18 cellular contexts compared by ENCODE assay signal in genomic region chr1:226019550-226019949, GRCh38. TPM values are rescaled to one million over a fixed set of nuclear protein-coding genes. Genes with fewer than 3 reads are reported as not detected.
A peak's percentile ranks its signal among the peaks of the same experiment; 100 is the strongest.
DNase-seq lines count a peak whose midpoint lies in the region; ATAC-seq and FAIRE-seq lines count a peak whose summit lies in the region.
"Had no signal": no experiment of that assay in that cellular context is flagged by ENCODE, and none has a peak within 500 bp of the region (broad histone marks: within the 10 kb centered on the region; RNA-seq: fewer than 3 reads in every experiment).

No MANE protein-coding gene starts in this region.

- H3K27me3 ChIP-seq in small intestine (ENCODE audit: control insufficient read depth in 2 of 2, insufficient read depth in 2 of 2, low read length in 2 of 2): no peaks in the 10 kb centered on the region
- H3K27me3 ChIP-seq: MG63 had no signal

- no peaks in the 10 kb centered on the region for H3K36me3 ChIP-seq in small intestine (ENCODE audit: control insufficient read depth in 2 of 2, insufficient read depth in 2 of 2, low read length in 2 of 2)
- H3K36me3 ChIP-seq: MG63 had no signal

- DNase-seq in NCI-H1417 (lab: John Stamatoyannopoulos, UW) (peak; percentile 3 to 63 (median 18)), NCI-H1417 treated with DMSO at 0.1 percent for 48 hours (lab: John Stamatoyannopoulos, UW) (no peak), NCI-H2029 (lab: John Stamatoyannopoulos, UW) (peak; percentile 56), NCI-H69 (lab: John Stamatoyannopoulos, UW) (peak; percentile 69), small intestine (peak; percentile 53), left cardiac atrium (no peak), putamen (ENCODE audit: low spot score) (no peak), COLO668 (lab: John Stamatoyannopoulos, UW; ENCODE audit: unreplicated experiment) (no peak)
- DNase-seq: C1 segment of cervical spinal cord, Caco-2, MG63, NCI-H1694, NCI-H748 treated with DMSO at 0.1 percent for 48 hours, SHP77 had no signal

- WGBS in small intestine, 3 donors: 17 to 71% (median 54%) methylated on average over 1 of the region's 1 CpG

- ATAC-seq in left cardiac atrium: no peak
- ATAC-seq: SK-N-SH treated with all-trans-retinoic acid at 6 μM for 48 hours had no signal

- intact Hi-C loops in left cardiac atrium (cut with DNase I): no loop called here

- no peak overlapping the region for H3K4me3 ChIP-seq in small intestine (ENCODE audit: low read depth in 1 of 2, low read length in 2 of 2)
- H3K4me3 ChIP-seq: MG63 had no signal

- FAIRE-seq in small intestine (lab: Jason Lieb, UNC): no peak
- FAIRE-seq: H1, RCC 7860 had no signal

- peak overlapping the region in 1 of 2 donors; percentile 27 for H3K27ac ChIP-seq in small intestine (ENCODE audit: low read depth in 1 of 2, low read length in 1 of 2)
- H3K27ac ChIP-seq: 22Rv1 had no signal

- H3K9me3 ChIP-seq in small intestine (ENCODE audit: control insufficient read depth, low read depth): no peaks in the 10 kb centered on the region
- H3K9me3 ChIP-seq: Caco-2, MG63 had no signal

- H3K4me1 ChIP-seq in small intestine (ENCODE audit: control insufficient read depth in 2 of 2, insufficient read depth in 1 of 2, low read depth in 1 of 2, low read length in 1 of 2): peaks cover 0 to 2% of the 10 kb centered on the region in 2 donors
- H3K4me1 ChIP-seq: Caco-2 had no signal

RNA-seq across cellular contexts. Expression of gene SDE2, which starts 20.4 kb away (rescaled TPM):
- polyA plus RNA-seq in small intestine: 10 to 100 TPM in 1 of 3 donors, 1 to 10 TPM in 2; 7.8 to 10.9 (median 8.5) TPM
- 10 to 100 TPM; 11.1 to 18.7 TPM for total RNA-seq in left cardiac atrium

RNA-seq across cellular contexts. Expression of gene H3-3A, which starts 43.0 kb away (rescaled TPM):
- 1,000 to 10,000 TPM in 2 of 3 donors, 100 to 1,000 TPM in 1; 851 to 1,257 (median 1,018) TPM for polyA plus RNA-seq in small intestine
- 100 to 1,000 TPM; 285 to 316 TPM for total RNA-seq in left cardiac atrium

Comparison
In these comparisons a context has a peak if more than half of its experiments do, and no peak if none do; other contexts are left out.
1. DNase-seq: peak in NCI-H1417 (3 of 3), NCI-H2029 (single experiment), NCI-H69 (single experiment) and small intestine (single experiment); none in NCI-H1417 treated with DMSO at 0.1 percent for 48 hours (single experiment), left cardiac atrium (single experiment), putamen (single experiment) and COLO668 (single experiment).